Comparison of ENCODE assay signal across 37 cellular contexts in genomic region chr9:5917888-5918287, GRCh38. TPM values are rescaled to one million over a fixed set of nuclear protein-coding genes. Genes with fewer than 3 reads are reported as not detected.
"Had no signal": no experiment of that assay in that cellular context is flagged by ENCODE, and none has a peak within 500 bp of the region (broad histone marks: within the 10 kb centered on the region; RNA-seq: fewer than 3 reads in every experiment).

No MANE protein-coding gene starts in this region.

- H3K36me3 ChIP-seq: breast epithelium, colonic mucosa had no signal

- DNase-seq: activated CD4-positive, alpha-beta memory T cell treated with anti-CD3 and anti-CD28 coated beads for 36 hours; activated CD4-positive, alpha-beta T cell treated with anti-CD3 and anti-CD28 coated beads for 36 hours; activated CD4-positive, alpha-beta T cell treated with anti-CD3 and anti-CD28 coated beads, Interleukin-2, amount 10 ng/mL, durations not matched to agents 24 days and 14 days; activated CD4-positive, CD25-positive, alpha-beta regulatory T cell; activated CD4-positive, CD25-positive, alpha-beta regulatory T cell treated with anti-CD3 and anti-CD28 coated beads, Interleukin-2, amount 50 U/mL, for 72 hours; activated CD8-positive, alpha-beta memory T cell treated with anti-CD3 and anti-CD28 coated beads, Interleukin-2, amount 10 ng/mL, durations not matched to agents 7 days and 5 days; activated CD8-positive, alpha-beta memory T cell treated with anti-CD3 and anti-CD28 coated beads, Interleukin-2, amount 50 U/mL, for 4 hours; activated CD8-positive, alpha-beta T cell treated with anti-CD3 and anti-CD28 coated beads, Interleukin-2, amount 10 ng/mL, durations not matched to agents 7 days and 5 days; activated effector memory CD4-positive, alpha-beta T cell treated with anti-CD3 and anti-CD28 coated beads, Interleukin-2, amount 50 U/mL, for 16 hours; activated naive CD4-positive, alpha-beta T cell treated with anti-CD3 and anti-CD28 coated beads for 36 hours; activated naive CD8-positive, alpha-beta T cell treated with anti-CD3 and anti-CD28 coated beads for 36 hours; activated naive CD8-positive, alpha-beta T cell treated with anti-CD3 and anti-CD28 coated beads, Interleukin-2, amount 50 U/mL, for 24 hours; activated T-cell treated with anti-CD3 and anti-CD28 coated beads, Interleukin-2, amount 50 U/mL, for 1 hour; activated T-cell treated with anti-CD3 and anti-CD28 coated beads, Interleukin-2, amount 50 U/mL, for 48 hours; adrenal gland; amygdala; aorta; central memory CD4-positive, alpha-beta T cell; cerebellar nuclear complex; colonic mucosa; effector CD8-positive, alpha-beta T cell; esophagus squamous epithelium; foreskin melanocyte; T-helper 2 cell had no signal

- H3K9me3 ChIP-seq: adrenal gland, breast epithelium, colonic mucosa, esophagus squamous epithelium, gastroesophageal sphincter had no signal

- H3K4me1 ChIP-seq: adrenal gland, breast epithelium, colonic mucosa, esophagus squamous epithelium, gastroesophageal sphincter had no signal

- H3K27me3 ChIP-seq: adrenal gland, breast epithelium, cardiac muscle cell, colonic mucosa, esophagus squamous epithelium, gastroesophageal sphincter had no signal

- H3K4me3 ChIP-seq: adrenal gland, breast epithelium, cardiac muscle cell, colonic mucosa, esophagus squamous epithelium, gastroesophageal sphincter had no signal

- ATAC-seq: activated CD4-positive, alpha-beta T cell treated with anti-CD3 and anti-CD28 coated beads for 36 hours; activated CD8-positive, alpha-beta memory T cell treated with anti-CD3 and anti-CD28 coated beads, Interleukin-2, amount 10 ng/mL, durations not matched to agents 7 days and 5 days; activated CD8-positive, alpha-beta T cell treated with anti-CD3 and anti-CD28 coated beads, Interleukin-2, amount 10 ng/mL, durations not matched to agents 7 days and 5 days; activated naive CD8-positive, alpha-beta T cell treated with anti-CD3 and anti-CD28 coated beads, Interleukin-2, amount 50 U/mL, for 24 hours; gastroesophageal sphincter had no signal

- H3K27ac ChIP-seq: adrenal gland, breast epithelium, cardiac muscle cell, colonic mucosa, epithelial cell of prostate, esophagus squamous epithelium, gastroesophageal sphincter had no signal

RNA-seq across cellular contexts. Expression of gene MLANA, which starts 27.2 kb away (rescaled TPM):
- total RNA-seq: activated CD4-positive, alpha-beta memory T cell treated with anti-CD3 and anti-CD28 coated beads for 36 hours; activated CD4-positive, alpha-beta T cell treated with anti-CD3 and anti-CD28 coated beads for 36 hours; activated CD4-positive, alpha-beta T cell treated with anti-CD3 and anti-CD28 coated beads, Interleukin-2, amount 10 ng/mL, durations not matched to agents 24 days and 14 days; activated CD8-positive, alpha-beta memory T cell treated with anti-CD3 and anti-CD28 coated beads for 36 hours; activated CD8-positive, alpha-beta memory T cell treated with anti-CD3 and anti-CD28 coated beads, Interleukin-2, amount 10 ng/mL, durations not matched to agents 7 days and 5 days; activated CD8-positive, alpha-beta T cell treated with anti-CD3 and anti-CD28 coated beads, Interleukin-2, amount 10 ng/mL, durations not matched to agents 7 days and 5 days; activated naive CD4-positive, alpha-beta T cell treated with anti-CD3 and anti-CD28 coated beads for 36 hours; activated naive CD8-positive, alpha-beta T cell treated with anti-CD3 and anti-CD28 coated beads for 36 hours; activated T-helper 1 cell treated with anti-CD3 and anti-CD28 coated beads, Interleukin-12 subunit alpha, Interleukin-12 subunit beta, Interleukin-2, Interleukin-4 antibody, amounts not matched to agents 30 ng/mL and 10 ng/mL and 1 ng/mL, durations not matched to agents 14 hours and 24 hours and 36 hours; activated T-helper 2 cell treated with anti-CD3 and anti-CD28 coated beads, Interferon-gamma antibody, Interleukin-2, Interleukin-4, amounts not matched to agents 10 μg/mL and 5 μg/mL and 100 μg/mL, durations not matched to agents 14 hours and 24 hours and 36 hours; adrenal gland; aorta; breast epithelium; cardiac muscle cell; colonic mucosa; dermis microvascular lymphatic vessel endothelial cell; endothelial cell of umbilical vein; esophagus squamous epithelium; fibroblast of lung; fibroblast of villous mesenchyme; gastroesophageal sphincter; glomerular endothelial cell; T-helper 1 cell treated with Interleukin-12 subunit alpha and Interleukin-12 subunit beta and Interleukin-4 antibody, amounts not matched to agents 30 ng/mL and 1 ng/mL, for 36 hours had no signal
